In genomic region chr3:58349792-58350626, GRCh38 we compare ENCODE assay signal across 8 cellular contexts. TPM values are rescaled to one million over a fixed set of nuclear protein-coding genes. Genes with fewer than 3 reads are reported as not detected.
DNase-seq lines count a peak whose midpoint lies in the region; ATAC-seq and TF ChIP-seq lines count a peak whose summit lies in the region.

No MANE protein-coding gene starts in this region.

- H4K8ac ChIP-seq in H9 (replicated peaks; ENCODE audit: insufficient read length, low read depth, low read length): no peak overlapping the region

- no peak for TF ChIP-seq CTCF in Peyer's patch (IDR thresholded peaks at IDR 0.05)
- no peak for TF ChIP-seq CTCF in H9 (conservative IDR thresholded peaks at IDR 0.05)

- no peak overlapping the region for H3K4me3 ChIP-seq in Peyer's patch

- H2BK15ac ChIP-seq in H9 (ENCODE audit: low read depth, low read length): no peak overlapping the region

- no peaks in the 10 kb centered on the region for H3K27me3 ChIP-seq in Peyer's patch
- no peaks in the 10 kb centered on the region for H3K27me3 ChIP-seq in H9 (ENCODE audit: insufficient read depth, low read length)

- no peak overlapping the region for H3K4ac ChIP-seq in H9 (ENCODE audit: low read depth, low read length)

- H2BK5ac ChIP-seq in H9 (ENCODE audit: insufficient read length, low read length): no peak overlapping the region

- no peak overlapping the region for H2BK12ac ChIP-seq in H9 (ENCODE audit: insufficient read length, low read depth, low read length)

- no peak overlapping the region for H2AFZ ChIP-seq in H9 (ENCODE audit: low read length)

- H3K9me3 Mint-ChIP-seq in H9: no peaks in the 10 kb centered on the region

- H3K4me1 ChIP-seq in Peyer's patch (peaks cover 0 to 18% (median 5%) of the 10 kb centered on the region in 4 donors), H9 (ENCODE audit: insufficient read depth, low read length) (no peaks in the 10 kb centered on the region)

- peak overlapping the region in 1 of 3 experiments; percentile 31; a peak in 2 of 7 replicates for H3K27ac Mint-ChIP-seq in H9

- H3K23me2 ChIP-seq in H9 (ENCODE audit: insufficient read length, low read depth, low read length, poor library complexity, severe bottlenecking): no peaks in the 10 kb centered on the region

- H3K79me1 ChIP-seq in H9 (ENCODE audit: insufficient read depth, low read depth, low read length, poor library complexity, severe bottlenecking): no peaks in the 10 kb centered on the region

- no peaks in the 10 kb centered on the region for H3K79me2 ChIP-seq in H9 (ENCODE audit: insufficient read depth, low read length)

- DNase-seq in AML-193 (lab: John Stamatoyannopoulos, UW): peak; percentile 71 to 83
- DNase-seq in Peyer's patch: peak in 2 of 3 donors; percentile 71 to 72
- DNase-seq in stimulated activated naive CD8-positive, alpha-beta T cell treated with anti-CD3 and anti-CD28 coated beads, Interleukin-15, Interleukin-2, amounts not matched to agents 100 U/mL and 50 U/mL, for 24 hours: no peak
- no peak for DNase-seq in H9
- DNase-seq in cerebellum (ENCODE audit: low spot score): no peak
- no peak for DNase-seq in activated CD4-positive, alpha-beta T cell treated with anti-CD3 and anti-CD28 coated beads for 1 hour

- no peak overlapping the region for H3K18ac ChIP-seq in H9 (ENCODE audit: insufficient read length, low read depth, low read length)

- no peaks in the 10 kb centered on the region for H3K36me3 ChIP-seq in Peyer's patch

- H3K4me1 Mint-ChIP-seq in H9: peaks cover 8% of the 10 kb centered on the region in 2 experiments

- no peaks in the 10 kb centered on the region for H3K27me3 Mint-ChIP-seq in H9 (ENCODE audit: low read depth)

- H2BK120ac ChIP-seq in H9 (ENCODE audit: low read depth, low read length, poor library complexity, severe bottlenecking): no peak overlapping the region

- H3K27ac ChIP-seq in Peyer's patch (peak overlapping the region in 2 of 4 donors; percentile 62 to 77), H9 (ENCODE audit: insufficient read length, low read depth, low read length) (no peak overlapping the region)

- ATAC-seq in GM18873 (IDR thresholded peaks at IDR 0.05; ENCODE audit: low FRiP score, unreplicated experiment) (peak; percentile 89), HG03025 (IDR thresholded peaks at IDR 0.05; ENCODE audit: low FRiP score, unreplicated experiment) (peak; percentile 85)
- ATAC-seq in stimulated activated naive CD8-positive, alpha-beta T cell treated with anti-CD3 and anti-CD28 coated beads, Interleukin-15, Interleukin-2, amounts not matched to agents 100 U/mL and 50 U/mL, for 24 hours: peak; percentile 47

- no peak overlapping the region for H3K56ac ChIP-seq in H9 (ENCODE audit: insufficient read length, low read depth, low read length)

- no peak overlapping the region for H3K4me3 Mint-ChIP-seq in H9

- H2BK20ac ChIP-seq in H9 (ENCODE audit: low read depth, low read length, poor library complexity, severe bottlenecking): no peak overlapping the region

- H4K91ac ChIP-seq in H9 (ENCODE audit: insufficient read length, low read depth, low read length): no peak overlapping the region

- H3K4me2 ChIP-seq in H9 (ENCODE audit: insufficient read depth, insufficient read length, low read length): no peak overlapping the region

- H4K20me1 ChIP-seq in H9 (ENCODE audit: control insufficient read depth, insufficient read depth, insufficient read length): no peaks in the 10 kb centered on the region

- TF ChIP-seq POLR2A in Peyer's patch (IDR thresholded peaks at IDR 0.05): no peak

- no CpG with 5 or more reads among the region's 7 CpGs for WGBS in H9 (ENCODE audit: extremely low coverage, insufficient read length, low lambda C conversion rate)

- H3K9me3 ChIP-seq in Peyer's patch: no peaks in the 10 kb centered on the region
- no peaks in the 10 kb centered on the region for H3K9me3 ChIP-seq in H9 (ENCODE audit: control insufficient read depth, low read depth, low read length)

- H3K36me3 Mint-ChIP-seq in H9 (ENCODE audit: insufficient read depth in 1 of 3, low read depth in 3 of 3): no peaks in the 10 kb centered on the region

- no peak overlapping the region for H2AK5ac ChIP-seq in H9 (ENCODE audit: insufficient read length, low read length)

- H3T11ph ChIP-seq in H9 (ENCODE audit: low read length): no peak overlapping the region

- H3K9ac ChIP-seq in H9 (ENCODE audit: extremely low read depth, insufficient read length, low read length): no peak overlapping the region

- no peak overlapping the region for H3K14ac ChIP-seq in H9 (ENCODE audit: insufficient read depth, low read length)

- no peak overlapping the region for H4K5ac ChIP-seq in H9 (ENCODE audit: insufficient read length, low read depth, low read length)

- H3K23ac ChIP-seq in H9 (ENCODE audit: insufficient read length, low read depth, low read length): no peak overlapping the region

RNA-seq across cellular contexts. Expression of gene PXK, which starts 17.3 kb away (rescaled TPM):
- 10 to 100 TPM; 15.3 to 73.4 (median 28.4) TPM for total RNA-seq in Peyer's patch
- 3.3 and 3.4 TPM in 2 replicates for total RNA-seq in H9 (2021)
- 39.8 TPM for total RNA-seq in cerebellum

RNA-seq across cellular contexts. Expression of gene HTD2, which starts 43.7 kb away (rescaled TPM):
- total RNA-seq in Peyer's patch (10 to 100 TPM in 1 of 4 donors, 1 to 10 TPM in 2, not detected in 1; 4.8 to 12.8 (median 6.5) TPM), H9 (2021) (13.4 and 16.1 TPM in 2 replicates), cerebellum (6.8 TPM)

RNA-seq across cellular contexts. Expression of gene RPP14, which starts 44.0 kb away (rescaled TPM):
- total RNA-seq in Peyer's patch (10 to 100 TPM in 3 of 4 donors, 1 to 10 TPM in 1; 9.9 to 23.1 (median 13.4) TPM), H9 (2021) (23.9 and 24.4 TPM in 2 replicates), cerebellum (15.8 TPM)

Comparison
In these comparisons a context has a peak if more than half of its experiments do, and no peak if none do; other contexts are left out.
1. DNase-seq: peak in AML-193 (2 of 2) and Peyer's patch (2 of 3); none in stimulated activated naive CD8-positive, alpha-beta T cell treated with anti-CD3 and anti-CD28 coated beads, Interleukin-15, Interleukin-2, amounts not matched to agents 100 U/mL and 50 U/mL, for 24 hours (single experiment), H9 (single experiment), cerebellum (single experiment) and activated CD4-positive, alpha-beta T cell treated with anti-CD3 and anti-CD28 coated beads for 1 hour (single experiment).
2. Peak in every context shown above with its lines, with median percentiles within 50 percentile points of each other: ATAC-seq.